17 cellular contexts compared by ENCODE assay signal in genomic region chr7:45979275-45980180, GRCh38. TPM values are rescaled to one million over a fixed set of nuclear protein-coding genes. Genes with fewer than 3 reads are reported as not detected.
A peak's percentile ranks its signal among the peaks of the same experiment; 100 is the strongest.
DNase-seq lines count a peak whose midpoint lies in the region; ATAC-seq and TF ChIP-seq lines count a peak whose summit lies in the region.
"Had no signal": no experiment of that assay in that cellular context is flagged by ENCODE, and none has a peak within 500 bp of the region (broad histone marks: within the 10 kb centered on the region; RNA-seq: fewer than 3 reads in every experiment).

No MANE protein-coding gene starts in this region.

- no CpG with 5 or more reads among the region's 7 CpGs for WGBS in neuronal stem cell (ENCODE audit: extremely low coverage in 2 of 2, insufficient read length in 2 of 2, insufficient replicate concordance in 1 of 2), 2 donors

- no peaks in the 10 kb centered on the region for H3K27me3 ChIP-seq in BLaER1 treated with 17β-estradiol and CSF1 and Interleukin-3, amounts not matched to agents 10 nM and 100 nM
- H3K27me3 ChIP-seq in MM.1S (replicated peaks; ENCODE audit: insufficient read depth, low read length) (no peaks in the 10 kb centered on the region), colonic mucosa (no peaks in the 10 kb centered on the region), neuronal stem cell (ENCODE audit: control insufficient read depth in 3 of 3, insufficient read depth in 3 of 3, low read depth in 1 of 3, low read length in 3 of 3) (no peaks in the 10 kb centered on the region)
- H3K27me3 ChIP-seq: thyroid gland had no signal

- H3K4me3 Mint-ChIP-seq in T-helper 17 cell, result no peak overlapping the region
- H3K4me3 Mint-ChIP-seq: activated CD8-positive, alpha-beta T cell treated with anti-CD3 and anti-CD28 coated beads for 36 hours; naive thymus-derived CD8-positive, alpha-beta T cell had no signal

- peak overlapping the region in 6 of 11 experiments; percentile 29 to 85 (median 72); a peak in 7 of 22 replicates for H3K4me2 ChIP-seq in BLaER1 treated with 17β-estradiol and CSF1 and Interleukin-3, amounts not matched to agents 10 nM and 100 nM
- no peak overlapping the region for H3K4me2 ChIP-seq in MM.1S (ENCODE audit: low read depth, low read length)
- H3K4me2 ChIP-seq in neuronal stem cell (ENCODE audit: insufficient read depth, low read length, poor library complexity, severe bottlenecking), result no peak overlapping the region

- peaks cover 0 to 5% (median 0%) of the 10 kb centered on the region in 11 experiments; a peak in 1 of 22 replicates for H3K9me3 ChIP-seq in BLaER1 treated with 17β-estradiol and CSF1 and Interleukin-3, amounts not matched to agents 10 nM and 100 nM (replicated peaks in 1 of 11)
- H3K9me3 ChIP-seq in MM.1S (replicated peaks; ENCODE audit: insufficient read depth, low read length) (no peaks in the 10 kb centered on the region), colonic mucosa (no peaks in the 10 kb centered on the region), neuronal stem cell (replicated peaks in 1 of 2; ENCODE audit: control insufficient read depth in 2 of 2, insufficient read depth in 1 of 2, low read depth in 1 of 2, low read length in 2 of 2) (peaks cover 5 to 6% of the 10 kb centered on the region in 2 donors), T-helper 17 cell (ENCODE audit: control insufficient read depth, low read length, poor library complexity, severe bottlenecking) (no peaks in the 10 kb centered on the region)
- H3K9me3 ChIP-seq: thyroid gland had no signal

- H3K79me1 ChIP-seq in neuronal stem cell (ENCODE audit: low read depth, low read length), result no peaks in the 10 kb centered on the region

- H3K27ac Mint-ChIP-seq in T-helper 17 cell, result no peak overlapping the region
- H3K27ac Mint-ChIP-seq: activated CD8-positive, alpha-beta T cell treated with anti-CD3 and anti-CD28 coated beads for 36 hours; activated T-helper 2 cell treated with anti-CD3 and anti-CD28 coated beads, Interferon-gamma antibody, Interleukin-2, Interleukin-4, amounts not matched to agents 10 μg/mL and 5 μg/mL and 100 μg/mL, durations not matched to agents 14 hours and 24 hours and 36 hours; naive thymus-derived CD8-positive, alpha-beta T cell had no signal

- no peaks in the 10 kb centered on the region for H3K9me2 ChIP-seq in MM.1S (replicated peaks; ENCODE audit: insufficient read depth, low read length)

- no peak overlapping the region for H3K23ac ChIP-seq in neuronal stem cell (ENCODE audit: low read depth, low read length, poor library complexity)

- H3K36me3 ChIP-seq in BLaER1 treated with 17β-estradiol and CSF1 and Interleukin-3, amounts not matched to agents 10 nM and 100 nM, result no peaks in the 10 kb centered on the region
- no peaks in the 10 kb centered on the region for H3K36me3 ChIP-seq in MM.1S (replicated peaks; ENCODE audit: insufficient read depth, low read length)
- no peaks in the 10 kb centered on the region for H3K36me3 ChIP-seq in colonic mucosa
- H3K36me3 ChIP-seq in neuronal stem cell (replicated peaks in 1 of 2; ENCODE audit: control insufficient read depth in 2 of 2, insufficient read depth in 2 of 2, low read length in 2 of 2), result no peaks in the 10 kb centered on the region
- H3K36me3 ChIP-seq: thyroid gland had no signal

- no peak overlapping the region for H3K14ac ChIP-seq in neuronal stem cell (ENCODE audit: low read length)

- H2AK5ac ChIP-seq in neuronal stem cell (ENCODE audit: low read depth, low read length), result peak overlapping the region; percentile 69

- no peak overlapping the region for H3K4ac ChIP-seq in neuronal stem cell (ENCODE audit: low read length)

- no peak overlapping the region for H4K91ac ChIP-seq in neuronal stem cell (ENCODE audit: low read depth, low read length, poor library complexity)

- peaks cover 5% of the 10 kb centered on the region for H3K36me3 Mint-ChIP-seq in T-helper 17 cell (ENCODE audit: low read depth)

- H3K79me2 ChIP-seq in MM.1S (ENCODE audit: low read length), result no peaks in the 10 kb centered on the region

- H2BK15ac ChIP-seq in neuronal stem cell (ENCODE audit: low read length), result peak overlapping the region; percentile 97

- no peaks in the 10 kb centered on the region for H3K4me1 Mint-ChIP-seq in T-helper 17 cell

- ATAC-seq in T-helper 17 cell, result no peak
- ATAC-seq: activated CD8-positive, alpha-beta T cell treated with anti-CD3 and anti-CD28 coated beads for 36 hours; K562; naive thymus-derived CD8-positive, alpha-beta T cell had no signal

- peak overlapping the region in 2 of 11 experiments; percentile 52 to 82; a peak in 1 of 22 replicates for H3K27ac ChIP-seq in BLaER1 treated with 17β-estradiol and CSF1 and Interleukin-3, amounts not matched to agents 10 nM and 100 nM
- peak overlapping the region; percentile 61; the same call in 1 of the 2 replicates for H3K27ac ChIP-seq in MM.1S (ENCODE audit: low read length)
- no peak overlapping the region for H3K27ac ChIP-seq in colonic mucosa
- H3K27ac ChIP-seq in neuronal stem cell (replicated peaks; ENCODE audit: low read length), result no peak overlapping the region

- DNase-seq in MM.1S, result no peak
- DNase-seq in colonic mucosa, result peak; percentile 10
- no peak for DNase-seq in neuronal stem cell (ENCODE audit: low spot score)
- DNase-seq in T-helper 2 cell, result no peak
- DNase-seq in T-helper 17 cell, result no peak
- DNase-seq in epidermal melanocyte (ENCODE audit: insufficient read length, low spot score), result no peak
- DNase-seq in NCI-H187 (lab: John Stamatoyannopoulos, UW), result no peak
- DNase-seq: activated CD8-positive, alpha-beta T cell treated with anti-CD3 and anti-CD28 coated beads for 36 hours; anterior cingulate cortex; DMS153; left ventricle myocardium superior; naive thymus-derived CD8-positive, alpha-beta T cell; NCI-H2227 treated with DMSO at 0.1 percent for 48 hours had no signal

- no peak for TF ChIP-seq CTCF in MM.1S (IDR thresholded peaks at IDR 0.05; ENCODE audit: low read length)
- no peak for TF ChIP-seq CTCF in colonic mucosa (IDR thresholded peaks at IDR 0.05)

- H3K4me1 ChIP-seq in BLaER1 treated with 17β-estradiol and CSF1 and Interleukin-3, amounts not matched to agents 10 nM and 100 nM, result peaks cover 0 to 25% (median 18%) of the 10 kb centered on the region in 10 experiments; a peak in 16 of 20 replicates
- H3K4me1 ChIP-seq in MM.1S (ENCODE audit: low read length) (peaks cover 24% of the 10 kb centered on the region), colonic mucosa (no peaks in the 10 kb centered on the region), neuronal stem cell (ENCODE audit: control insufficient read depth in 2 of 2, insufficient read depth in 1 of 2, low read depth in 1 of 2, low read length in 2 of 2) (peaks cover 8 to 9% of the 10 kb centered on the region in 2 donors)

- no peak overlapping the region for H2BK120ac ChIP-seq in neuronal stem cell (ENCODE audit: low read depth, low read length)

- peak overlapping the region; percentile 69 for H3K18ac ChIP-seq in neuronal stem cell (ENCODE audit: low read length)

- no peaks in the 10 kb centered on the region for H4K20me1 ChIP-seq in BLaER1 treated with 17β-estradiol and CSF1 and Interleukin-3, amounts not matched to agents 10 nM and 100 nM
- H4K20me1 ChIP-seq in MM.1S (ENCODE audit: insufficient read depth, low read length), result no peaks in the 10 kb centered on the region

- H2BK12ac ChIP-seq in neuronal stem cell (ENCODE audit: low read length), result peak overlapping the region; percentile 1

- H3K4me3 ChIP-seq in BLaER1 treated with 17β-estradiol and CSF1 and Interleukin-3, amounts not matched to agents 10 nM and 100 nM, result no peak overlapping the region
- H3K4me3 ChIP-seq in MM.1S (ENCODE audit: low read length) (no peak overlapping the region), colonic mucosa (no peak overlapping the region), neuronal stem cell (ENCODE audit: low read length in 2 of 2) (no peak overlapping the region)
- H3K4me3 ChIP-seq: K562, thyroid gland had no signal

- no peaks in the 10 kb centered on the region for H3K27me3 Mint-ChIP-seq in T-helper 17 cell
- H3K27me3 Mint-ChIP-seq: activated CD8-positive, alpha-beta T cell treated with anti-CD3 and anti-CD28 coated beads for 36 hours had no signal

- 0 out of 2 replicates have a peak, but pooled peaks cover 7% of the 10 kb centered on the region for H3F3A ChIP-seq in MM.1S (ENCODE audit: insufficient read depth, low read length)

- H2AFZ ChIP-seq in MM.1S (ENCODE audit: low read length) (no peak overlapping the region), neuronal stem cell (ENCODE audit: low read length) (peak overlapping the region; percentile 70)

- peak overlapping the region; percentile 77 for H2BK5ac ChIP-seq in neuronal stem cell (ENCODE audit: low read length)

- no peak overlapping the region for H3K9ac ChIP-seq in BLaER1 treated with 17β-estradiol and CSF1 and Interleukin-3, amounts not matched to agents 10 nM and 100 nM
- H3K9ac ChIP-seq in MM.1S (ENCODE audit: low read length) (no peak overlapping the region), colonic mucosa (ENCODE audit: low read depth in 2 of 2, low read length in 2 of 2) (no peak overlapping the region), neuronal stem cell (ENCODE audit: low read depth, low read length, poor library complexity) (no peak overlapping the region)

- H4K8ac ChIP-seq in neuronal stem cell (ENCODE audit: low read depth, low read length), result no peak overlapping the region

- intact Hi-C loops in colonic mucosa (cut with DNase I), result no loop called here

RNA-seq across cellular contexts. Expression of gene IGFBP3, which starts 58.5 kb away (rescaled TPM):
- 10 to 100 TPM; 23.2 to 36.9 TPM for total RNA-seq in colonic mucosa
- 149 TPM for polyA plus RNA-seq in neuronal stem cell (2013, experiment 1 of 2)
- polyA plus RNA-seq in neuronal stem cell (2013, experiment 2 of 2), result 151 TPM
- 10 to 100 TPM in 1 of 2 donors, 1 to 10 TPM in 1; 7.2 to 19.0 TPM for total RNA-seq in T-helper 17 cell

Comparison
In these comparisons a context has a peak if more than half of its experiments do, and no peak if none do; other contexts are left out.
1. H3K4me2 ChIP-seq: peak in BLaER1 treated with 17β-estradiol and CSF1 and Interleukin-3, amounts not matched to agents 10 nM and 100 nM (6 of 11); none in MM.1S (single experiment) and neuronal stem cell (single experiment).